ENCODE assay signal across 16 cellular contexts in the genomic region with DNA sequence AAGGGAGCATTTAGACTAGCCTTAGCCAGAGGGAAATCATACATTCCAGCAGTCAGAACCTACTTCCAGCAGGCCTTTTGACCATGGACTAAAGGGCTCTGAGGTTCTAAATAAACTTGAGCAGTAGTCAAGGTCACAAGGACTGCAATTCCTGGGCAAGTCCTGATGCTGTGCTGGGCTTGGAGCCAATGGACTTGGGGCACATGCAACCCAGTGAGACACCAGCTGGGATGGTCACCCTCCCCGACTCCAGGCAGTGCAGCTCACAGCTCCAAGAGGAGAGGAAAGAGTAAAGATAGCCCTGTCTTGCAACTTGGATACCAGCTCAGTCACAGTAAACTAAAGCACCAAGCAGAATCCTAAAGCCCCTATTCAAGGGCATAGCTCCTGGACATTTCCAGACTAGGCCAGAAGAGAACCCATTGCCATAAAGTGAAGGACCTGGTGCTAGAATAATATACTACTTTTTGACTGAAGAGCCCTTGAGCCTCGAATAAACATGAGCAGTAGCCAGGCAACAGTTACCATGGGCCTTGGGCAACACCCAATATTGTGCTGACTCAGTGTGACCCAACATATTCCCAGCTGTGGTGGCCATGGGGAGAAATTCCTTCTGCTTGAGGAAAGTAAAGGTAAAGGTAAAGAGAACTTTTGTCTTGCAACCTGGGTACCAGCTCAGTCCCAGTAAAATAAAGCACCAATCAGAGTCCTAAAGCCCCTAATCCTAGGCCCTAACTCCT.
DNase-seq lines count a peak whose midpoint lies in the region; ATAC-seq and TF ChIP-seq lines count a peak whose summit lies in the region.
"Had no signal": no experiment of that assay in that cellular context is flagged by ENCODE, and none has a peak within 500 bp of the region (broad histone marks: within the 10 kb centered on the region; RNA-seq: fewer than 3 reads in every experiment).

No MANE protein-coding gene starts in this region.

- BruUV-seq in Calu3 (replicated peaks; lab: Mats Ljungman, UMichigan): no TSS peak

- no peaks in the 10 kb centered on the region for H3K4me1 ChIP-seq in CD8-positive, alpha-beta T cell (ENCODE audit: insufficient read depth, low read length)
- H3K4me1 ChIP-seq: HAP-1, vagina had no signal

- ATAC-seq in CD8-positive, alpha-beta T cell: no peak
- no peak for ATAC-seq in HG02610 (IDR thresholded peaks at IDR 0.05; ENCODE audit: unreplicated experiment)
- ATAC-seq: activated CD8-positive, alpha-beta T cell treated with anti-CD3 and anti-CD28 coated beads for 36 hours; effector memory CD8-positive, alpha-beta T cell; natural killer cell had no signal

- POLR2A ChIA-PET in CD8-positive, alpha-beta T cell (lab: Charles Lee): no interaction called here

- no peak overlapping the region for H3K27ac Mint-ChIP-seq in CD8-positive, alpha-beta T cell
- H3K27ac Mint-ChIP-seq in Calu3 (ENCODE audit: unreplicated experiment): no peak overlapping the region
- H3K27ac Mint-ChIP-seq: activated CD8-positive, alpha-beta T cell treated with anti-CD3 and anti-CD28 coated beads for 36 hours; activated naive CD8-positive, alpha-beta T cell treated with anti-CD3 and anti-CD28 coated beads, Interleukin-2, amount 10 ng/mL, durations not matched to agents 7 days and 5 days; effector memory CD8-positive, alpha-beta T cell; natural killer cell had no signal

- H3K9me3 ChIP-seq in CD8-positive, alpha-beta T cell (ENCODE audit: low read length): no peaks in the 10 kb centered on the region
- H3K9me3 ChIP-seq: HAP-1, vagina had no signal

- H3K4me3 ChIP-seq in choroid plexus epithelial cell (ENCODE audit: low read depth, low read length): no peak overlapping the region
- H3K4me3 ChIP-seq in CD8-positive, alpha-beta T cell (ENCODE audit: low read depth, low read length): no peak overlapping the region
- H3K4me3 ChIP-seq: HAP-1, vagina had no signal

- H3K36me3 ChIP-seq in CD8-positive, alpha-beta T cell (ENCODE audit: insufficient read depth, low read length): no peaks in the 10 kb centered on the region
- H3K36me3 ChIP-seq: HAP-1, vagina had no signal

- H3K4me1 Mint-ChIP-seq in CD8-positive, alpha-beta T cell (ENCODE audit: low read depth): no peaks in the 10 kb centered on the region
- H3K4me1 Mint-ChIP-seq in Calu3 (ENCODE audit: low read depth, unreplicated experiment): no peaks in the 10 kb centered on the region
- H3K4me1 Mint-ChIP-seq: activated naive CD8-positive, alpha-beta T cell treated with anti-CD3 and anti-CD28 coated beads, Interleukin-2, amount 10 ng/mL, durations not matched to agents 7 days and 5 days; natural killer cell had no signal

- H3K27me3 Mint-ChIP-seq in CD8-positive, alpha-beta T cell (ENCODE audit: low read depth): no peaks in the 10 kb centered on the region
- no peaks in the 10 kb centered on the region for H3K27me3 Mint-ChIP-seq in Calu3 (ENCODE audit: unreplicated experiment)
- H3K27me3 Mint-ChIP-seq: activated CD8-positive, alpha-beta T cell treated with anti-CD3 and anti-CD28 coated beads for 36 hours; activated naive CD8-positive, alpha-beta T cell treated with anti-CD3 and anti-CD28 coated beads, Interleukin-2, amount 10 ng/mL, durations not matched to agents 7 days and 5 days; effector memory CD8-positive, alpha-beta T cell had no signal

- no peaks in the 10 kb centered on the region for H3K36me3 Mint-ChIP-seq in CD8-positive, alpha-beta T cell
- no peaks in the 10 kb centered on the region for H3K36me3 Mint-ChIP-seq in Calu3 (ENCODE audit: insufficient read depth, unreplicated experiment)

- no peaks in the 10 kb centered on the region for H3K27me3 ChIP-seq in CD8-positive, alpha-beta T cell (ENCODE audit: insufficient read depth, low read length)
- H3K27me3 ChIP-seq: vagina had no signal

- TF ChIP-seq CTCF in choroid plexus epithelial cell (conservative IDR thresholded peaks at IDR 0.05; ENCODE audit: low read depth, low read length): no peak
- no peak for TF ChIP-seq CTCF in CD8-positive, alpha-beta T cell (IDR thresholded peaks at IDR 0.05)
- no peak for TF ChIP-seq CTCF in Calu3 (IDR thresholded peaks at IDR 0.05; ENCODE audit: unreplicated experiment)

- H3K27ac ChIP-seq in CD8-positive, alpha-beta T cell (ENCODE audit: low read depth, low read length): no peak overlapping the region
- H3K27ac ChIP-seq: vagina had no signal

- CTCF ChIA-PET in CD8-positive, alpha-beta T cell (lab: Charles Lee): no interaction called here
- CTCF ChIA-PET in Calu3 (lab: Charles Lee): no interaction called here

- H3K9me3 Mint-ChIP-seq in CD8-positive, alpha-beta T cell: peaks cover 10% of the 10 kb centered on the region
- peaks cover 8% of the 10 kb centered on the region for H3K9me3 Mint-ChIP-seq in Calu3 (ENCODE audit: low read depth, unreplicated experiment)

- H3K4me3 Mint-ChIP-seq in CD8-positive, alpha-beta T cell: no peak overlapping the region
- no peak overlapping the region for H3K4me3 Mint-ChIP-seq in Calu3 (ENCODE audit: low read depth, unreplicated experiment)
- H3K4me3 Mint-ChIP-seq: activated CD8-positive, alpha-beta T cell treated with anti-CD3 and anti-CD28 coated beads for 36 hours; activated naive CD8-positive, alpha-beta T cell treated with anti-CD3 and anti-CD28 coated beads, Interleukin-2, amount 10 ng/mL, durations not matched to agents 7 days and 5 days; effector memory CD8-positive, alpha-beta T cell; natural killer cell had no signal

- DNase-seq in GM04504 (ENCODE audit: low read depth) (peak; percentile 46), NCI-H345 treated with DMSO at 0.1 percent for 48 hours (lab: John Stamatoyannopoulos, UW; ENCODE audit: unreplicated experiment) (peak; percentile 11), choroid plexus epithelial cell (ENCODE audit: low read depth) (peak; percentile 44), stromal cell of bone marrow (ENCODE audit: low read depth) (peak; percentile 29), Calu3 (no peak)
- DNase-seq in CD8-positive, alpha-beta T cell: no peak
- DNase-seq: activated CD8-positive, alpha-beta T cell treated with anti-CD3 and anti-CD28 coated beads for 36 hours; activated naive CD8-positive, alpha-beta T cell treated with anti-CD3 and anti-CD28 coated beads, Interleukin-2, amount 10 ng/mL, durations not matched to agents 7 days and 5 days; effector memory CD8-positive, alpha-beta T cell; natural killer cell; NCI-H82; small intestine; T-helper 1 cell had no signal

- intact Hi-C loops in CD8-positive, alpha-beta T cell (cut with DNase I, micrococcal nuclease): no loop called here
- intact Hi-C loops in Calu3 (cut with micrococcal nuclease; ENCODE audit: unreplicated experiment): no loop called here

Comparison
In these comparisons a context has a peak if more than half of its experiments do, and no peak if none do; other contexts are left out.
1. DNase-seq: peak in GM04504 (single experiment), NCI-H345 treated with DMSO at 0.1 percent for 48 hours (single experiment), choroid plexus epithelial cell (single experiment) and stromal cell of bone marrow (single experiment); none in CD8-positive, alpha-beta T cell (0 of 7) and Calu3 (single experiment).